ENCODE assay signal across 8 cellular contexts in genomic region chr12:62793256-62794217, GRCh38.
A peak's percentile ranks its signal among the peaks of the same experiment; 100 is the strongest.
DNase-seq lines count a peak whose midpoint lies in the region; ATAC-seq and TF ChIP-seq lines count a peak whose summit lies in the region.

No MANE protein-coding gene starts in this region.

- WGBS in IMR-90 (ENCODE audit: extremely low coverage in 2 of 2, insufficient read length in 1 of 2), 2 experiments, result 87% methylated on average over 12 of the region's 25 CpGs; no CpG with 5 or more reads in 1 of the 2 experiments
- 68 to 69% methylated on average over 23 of the region's 25 CpGs for WGBS in esophagus squamous epithelium, 2 donors

- H4K91ac ChIP-seq in IMR-90 (ENCODE audit: insufficient read depth, low read depth, low read length), result peak overlapping the region; percentile 19; the same call in 1 of the 2 replicates

- peak overlapping the region; percentile 84 for H2AFZ ChIP-seq in IMR-90 (replicated peaks; ENCODE audit: low read length, poor library complexity)
- H2AFZ ChIP-seq in OCI-LY3 (ENCODE audit: low read depth, low read length), result no peak overlapping the region

- peak overlapping the region; percentile 76 for H2BK120ac ChIP-seq in IMR-90 (ENCODE audit: low read depth, low read length)

- H3K9me3 ChIP-seq in IMR-90 (ENCODE audit: control insufficient read depth, insufficient read depth, low read length) (no peaks in the 10 kb centered on the region), OCI-LY3 (ENCODE audit: insufficient read depth, low read length) (no peaks in the 10 kb centered on the region), esophagus squamous epithelium (no peaks in the 10 kb centered on the region)

- H2BK20ac ChIP-seq in IMR-90 (ENCODE audit: low read depth, low read length), result no peak overlapping the region; the same call in 1 of the 2 replicates

- no peak overlapping the region for H2BK5ac ChIP-seq in IMR-90 (ENCODE audit: low read depth, low read length, poor library complexity, severe bottlenecking)

- H3K27me3 Mint-ChIP-seq in naive thymus-derived CD8-positive, alpha-beta T cell, result peaks cover 0 to 3% (median 0%) of the 10 kb centered on the region in 5 donors
- H3K27me3 Mint-ChIP-seq in stimulated activated naive B cell treated with anti-CD40 and anti-IgM and Interleukin-4, amounts not matched to agents 10 μg/mL and 1 μg/mL and 100 μg/mL, for 72 hours, result peaks cover 0 to 3% of the 10 kb centered on the region in 2 donors

- H3K79me2 ChIP-seq in OCI-LY3 (ENCODE audit: low read length), result no peaks in the 10 kb centered on the region

- no peaks in the 10 kb centered on the region for H3K9me1 ChIP-seq in IMR-90 (ENCODE audit: insufficient read depth, low read length)

- peak; percentile 99 for TF ChIP-seq RAD21 in IMR-90 (IDR thresholded peaks at IDR 0.05; ENCODE audit: low read length)

- DNase-seq in AML-193 (lab: John Stamatoyannopoulos, UW) (peak; percentile 50 to 71), IMR-90 (peak; percentile 87), activated T-cell treated with anti-CD3 and anti-CD28 coated beads for 4 hours (peak; percentile 75), esophagus squamous epithelium (lab: John Stamatoyannopoulos, UW) (peak; percentile 8)
- DNase-seq in naive thymus-derived CD8-positive, alpha-beta T cell, result peak; percentile 33 to 80 (median 66)
- DNase-seq in stimulated activated naive B cell treated with anti-CD40 and anti-IgM and Interleukin-4, amounts not matched to agents 10 μg/mL and 1 μg/mL and 100 μg/mL, for 72 hours, result peak; percentile 42

- ATAC-seq in GM19043 (IDR thresholded peaks at IDR 0.05; ENCODE audit: low read depth, unreplicated experiment) (peak; percentile 56), IMR-90 (ENCODE audit: low read depth) (peak; percentile 99)
- peak; percentile 36 to 63 for ATAC-seq in naive thymus-derived CD8-positive, alpha-beta T cell
- ATAC-seq in stimulated activated naive B cell treated with anti-CD40 and anti-IgM and Interleukin-4, amounts not matched to agents 10 μg/mL and 1 μg/mL and 100 μg/mL, for 72 hours (replicated peaks), result peak; percentile 25 to 38

- no TSS peak for BruUV-seq in IMR-90 (replicated peaks; lab: Mats Ljungman, UMichigan)

- TF ChIP-seq POLR2A in IMR-90 (IDR thresholded peaks at IDR 0.05; ENCODE audit: low read depth, low read length) (no peak; the same call in 1 of the 2 replicates), esophagus squamous epithelium (IDR thresholded peaks at IDR 0.05) (no peak)

- H3K27me3 ChIP-seq in IMR-90 (ENCODE audit: control insufficient read depth, insufficient read depth, low read length) (no peaks in the 10 kb centered on the region), OCI-LY3 (ENCODE audit: low read depth, low read length) (no peaks in the 10 kb centered on the region), esophagus squamous epithelium (no peaks in the 10 kb centered on the region)

- H2AK5ac ChIP-seq in IMR-90 (ENCODE audit: low read depth, low read length), result no peak overlapping the region

- H4K5ac ChIP-seq in IMR-90 (ENCODE audit: low read depth, low read length), result no peak overlapping the region

- no peak overlapping the region for H2BK15ac ChIP-seq in IMR-90 (ENCODE audit: low read depth, low read length)

- dilution Hi-C loops in IMR-90 (cut with HindIII; ENCODE audit: low sequenced_read_pairs, unreplicated experiment), result loop anchor here (25.0 kb wide), 1 partner anchor 206 kb away; no protein-coding TSS in a partner anchor

- H3K4ac ChIP-seq in IMR-90 (ENCODE audit: low read depth, low read length), result peak overlapping the region; percentile 49; the same call in 1 of the 2 replicates

- no peak overlapping the region for H3K9ac ChIP-seq in IMR-90 (ENCODE audit: low read depth, low read length)
- H3K9ac ChIP-seq in OCI-LY3 (ENCODE audit: low read length), result no peak overlapping the region

- H4K8ac ChIP-seq in IMR-90 (ENCODE audit: low read depth in 2 of 2, low read length in 2 of 2), result no peak overlapping the region

- H3K36me3 ChIP-seq in IMR-90 (ENCODE audit: control insufficient read depth, insufficient read depth, low read length) (no peaks in the 10 kb centered on the region), OCI-LY3 (replicated peaks; ENCODE audit: low read depth, low read length) (no peaks in the 10 kb centered on the region), esophagus squamous epithelium (no peaks in the 10 kb centered on the region)

- TF ChIP-seq CTCF in IMR-90 (conservative IDR thresholded peaks at IDR 0.05; ENCODE audit: low read depth, low read length) (peak; percentile 97), OCI-LY3 (IDR thresholded peaks at IDR 0.05; ENCODE audit: low read depth, low read length) (peak; percentile 93), esophagus squamous epithelium (IDR thresholded peaks at IDR 0.05) (peak; percentile 92 to 98 (median 96))

- H3K4me1 Mint-ChIP-seq in naive thymus-derived CD8-positive, alpha-beta T cell, result peaks cover 0 to 1% (median 0%) of the 10 kb centered on the region in 4 donors
- no peaks in the 10 kb centered on the region for H3K4me1 Mint-ChIP-seq in stimulated activated naive B cell treated with anti-CD40 and anti-IgM and Interleukin-4, amounts not matched to agents 10 μg/mL and 1 μg/mL and 100 μg/mL, for 72 hours

- no peaks in the 10 kb centered on the region for H3K79me1 ChIP-seq in IMR-90 (ENCODE audit: low read depth in 1 of 2, low read length in 2 of 2)

- CTCF ChIA-PET in IMR-90 (lab: Yijun Ruan, JAX), result interaction anchor here (0.6 to 4.4 kb wide), 13 partner anchors 9 to 534 kb away, joined by 3 to 32 read pairs (median 4); partner anchors contain the start of gene USP15

- H3K27ac ChIP-seq in IMR-90 (ENCODE audit: insufficient read depth, low read length) (no peak overlapping the region), OCI-LY3 (ENCODE audit: low read length) (no peak overlapping the region), esophagus squamous epithelium (peak overlapping the region in 1 of 4 donors; percentile 22)

- no peak overlapping the region for H3K4me3 Mint-ChIP-seq in naive thymus-derived CD8-positive, alpha-beta T cell
- no peak overlapping the region for H3K4me3 Mint-ChIP-seq in stimulated activated naive B cell treated with anti-CD40 and anti-IgM and Interleukin-4, amounts not matched to agents 10 μg/mL and 1 μg/mL and 100 μg/mL, for 72 hours

- H3K4me1 ChIP-seq in IMR-90 (ENCODE audit: control insufficient read depth, insufficient read depth, low read length) (no peaks in the 10 kb centered on the region), OCI-LY3 (ENCODE audit: low read length) (peaks cover 8% of the 10 kb centered on the region), esophagus squamous epithelium (peaks cover 0 to 13% (median 3%) of the 10 kb centered on the region in 3 donors)

- H3K36me3 Mint-ChIP-seq in naive thymus-derived CD8-positive, alpha-beta T cell, result no peaks in the 10 kb centered on the region
- no peaks in the 10 kb centered on the region for H3K36me3 Mint-ChIP-seq in stimulated activated naive B cell treated with anti-CD40 and anti-IgM and Interleukin-4, amounts not matched to agents 10 μg/mL and 1 μg/mL and 100 μg/mL, for 72 hours

- no peak overlapping the region for H3K4me3 ChIP-seq in IMR-90 (ENCODE audit: insufficient read depth, low read depth, low read length)
- H3K4me3 ChIP-seq in OCI-LY3 (ENCODE audit: low read length), result no peak overlapping the region
- no peak overlapping the region for H3K4me3 ChIP-seq in esophagus squamous epithelium

- H3K4me2 ChIP-seq in IMR-90 (ENCODE audit: low read depth, low read length) (no peak overlapping the region), OCI-LY3 (ENCODE audit: low read length) (peak overlapping the region; percentile 45)

- H3K18ac ChIP-seq in IMR-90 (ENCODE audit: low read depth, low read length), result no peak overlapping the region

- no peak overlapping the region for H3K23ac ChIP-seq in IMR-90 (ENCODE audit: low read depth, low read length)

- POLR2A ChIA-PET in IMR-90 (lab: Charles Lee; ENCODE audit: unreplicated experiment), result interaction anchor here (0.5 to 1.5 kb wide), 3 partner anchors 187 to 206 kb away, joined by 3 to 5 read pairs (median 4); no protein-coding TSS in a partner anchor
- POLR2A ChIA-PET in naive thymus-derived CD8-positive, alpha-beta T cell (lab: Charles Lee), result interaction anchor here (0.7 to 1.0 kb wide), 2 partner anchors 191 to 203 kb away, joined by 3 to 4 read pairs; no protein-coding TSS in a partner anchor

- H3K56ac ChIP-seq in IMR-90 (ENCODE audit: extremely low read depth, insufficient read depth, low read length), result no peak overlapping the region

- intact Hi-C loops in IMR-90 (cut with micrococcal nuclease) (loop anchor here (1.0 to 10.0 kb wide), 4 partner anchors 190 to 529 kb away; partner anchors contain the start of gene USP15), esophagus squamous epithelium (cut with DNase I) (loop anchor here (5.0 to 10.0 kb wide), 2 partner anchors 186 to 349 kb away; no protein-coding TSS in a partner anchor)

- H3K9me3 Mint-ChIP-seq in naive thymus-derived CD8-positive, alpha-beta T cell, result no peaks in the 10 kb centered on the region
- no peaks in the 10 kb centered on the region for H3K9me3 Mint-ChIP-seq in stimulated activated naive B cell treated with anti-CD40 and anti-IgM and Interleukin-4, amounts not matched to agents 10 μg/mL and 1 μg/mL and 100 μg/mL, for 72 hours

- in situ Hi-C loops in IMR-90 (cut with MboI; ENCODE audit: low sequenced_read_pairs), result loop anchor here (5.0 to 10.0 kb wide), 2 partner anchors 211 to 529 kb away; partner anchors contain the start of gene USP15

- H4K20me1 ChIP-seq in IMR-90 (ENCODE audit: insufficient read depth, low read length), result no peaks in the 10 kb centered on the region
- H4K20me1 ChIP-seq in OCI-LY3 (ENCODE audit: insufficient read depth, low read length), result no peaks in the 10 kb centered on the region

- peak overlapping the region in 1 of 10 donors; percentile 31 for H3K27ac Mint-ChIP-seq in naive thymus-derived CD8-positive, alpha-beta T cell
- no peak overlapping the region for H3K27ac Mint-ChIP-seq in stimulated activated naive B cell treated with anti-CD40 and anti-IgM and Interleukin-4, amounts not matched to agents 10 μg/mL and 1 μg/mL and 100 μg/mL, for 72 hours

- no peak overlapping the region for H2AK9ac ChIP-seq in IMR-90 (replicated peaks; ENCODE audit: low read depth, low read length, poor library complexity)

- H3K14ac ChIP-seq in IMR-90 (replicated peaks; ENCODE audit: low read depth, low read length), result no peak overlapping the region

TF ChIP-seq in IMR-90, 13 proteins besides CTCF, POLR2A, EP300 and RAD21 (continues in another document):
- no peak for TF ChIP-seq MAFK (IDR thresholded peaks at IDR 0.05; ENCODE audit: low read depth, low read length)
- TF ChIP-seq MXI1 (IDR thresholded peaks at IDR 0.05; ENCODE audit: borderline replicate concordance, low read depth, low read length), result no peak
- peak; percentile 35; the same call in 1 of the 2 replicates for TF ChIP-seq USF2 (IDR thresholded peaks at IDR 0.05; ENCODE audit: low read depth, low read length)
- TF ChIP-seq SMC3 (IDR thresholded peaks at IDR 0.05; ENCODE audit: low read depth, low read length), result peak; percentile 100

Comparison
In these comparisons a context has a peak if more than half of its experiments do, and no peak if none do; other contexts are left out.
1. DNase-seq: peak in every context shown above with its lines; median percentile 87 in IMR-90; 75 in activated T-cell treated with anti-CD3 and anti-CD28 coated beads for 4 hours; 66 in naive thymus-derived CD8-positive, alpha-beta T cell; 60 in AML-193; 42 in stimulated activated naive B cell treated with anti-CD40 and anti-IgM and Interleukin-4, amounts not matched to agents 10 μg/mL and 1 μg/mL and 100 μg/mL, for 72 hours; 8 in esophagus squamous epithelium.
2. ATAC-seq: peak in every context shown above with its lines; median percentile 99 in IMR-90; 56 in GM19043; 50 in naive thymus-derived CD8-positive, alpha-beta T cell; 32 in stimulated activated naive B cell treated with anti-CD40 and anti-IgM and Interleukin-4, amounts not matched to agents 10 μg/mL and 1 μg/mL and 100 μg/mL, for 72 hours.